29 cellular contexts compared by ENCODE assay signal in genomic region chr16:7736138-7736537, GRCh38.
"Had no signal": no experiment of that assay in that cellular context is flagged by ENCODE, and none has a peak within 500 bp of the region (broad histone marks: within the 10 kb centered on the region; RNA-seq: fewer than 3 reads in every experiment).

No MANE protein-coding gene starts in this region.

- DNase-seq: stimulated activated CD4-positive, alpha-beta T cell treated with anti-CD3 and anti-CD28 coated beads, Interleukin-2, amount 100 ng/mL, for 48 hours; stimulated activated CD4-positive, alpha-beta T cell treated with anti-CD3 and anti-CD28 coated beads, Interleukin-4, amount 100 ng/mL, for 1 hour; stimulated activated CD4-positive, alpha-beta T cell treated with anti-CD3 and anti-CD28 coated beads, Interleukin-4, amount 100 ng/mL, for 24 hours; stimulated activated CD4-positive, alpha-beta T cell treated with anti-CD3 and anti-CD28 coated beads, Interleukin-4, amount 100 ng/mL, for 4 hours; stimulated activated CD8-positive, alpha-beta memory T cell treated with anti-CD3 and anti-CD28 coated beads, Interleukin-4, amount 100 ng/mL, for 48 hours; stimulated activated naive B cell treated with anti-CD40 and anti-IgM and Interleukin-4, amounts not matched to agents 10 μg/mL and 1 μg/mL and 100 μg/mL, for 72 hours; stimulated activated naive CD4-positive, alpha-beta T cell; stimulated activated naive CD4-positive, alpha-beta T cell treated with Interleukin-2 at 50 U/mL for 16 hours; stimulated activated naive CD8-positive, alpha-beta T cell treated with anti-CD3 and anti-CD28 coated beads, Interleukin-15, amount 100 ng/mL, for 72 hours; stimulated activated naive CD8-positive, alpha-beta T cell treated with anti-CD3 and anti-CD28 coated beads, Interleukin-15, Interleukin-2, amounts not matched to agents 100 U/mL and 50 U/mL, for 24 hours; stomach; substantia nigra; testis; thyroid gland; tibial artery; transverse colon; trophoblast cell; upper lobe of left lung; upper lobe of right lung; uterus had no signal

- H3K27me3 ChIP-seq: stomach, suprapubic skin, testis, thyroid gland, tibial artery, tibial nerve, transverse colon, upper lobe of left lung, upper lobe of right lung, uterus, vagina had no signal

- FAIRE-seq: urothelium cell line had no signal

- H3K36me3 Mint-ChIP-seq: stimulated activated effector memory CD8-positive, alpha-beta T cell treated with anti-CD3 and anti-CD28 coated beads, Interleukin-12 subunit alpha, Interleukin-12 subunit beta, amount 100 ng/mL, for 72 hours; stimulated activated memory B cell treated with anti-CD40 and anti-IgM and Interleukin-4, amounts not matched to agents 10 μg/mL and 1 μg/mL and 100 μg/mL, for 72 hours; stimulated activated naive B cell treated with anti-CD40 and anti-IgM and Interleukin-4, amounts not matched to agents 10 μg/mL and 1 μg/mL and 100 μg/mL, for 72 hours; type B pancreatic cell had no signal

- H3K9me3 ChIP-seq: suprapubic skin, testis, thoracic aorta, thyroid gland, tibial nerve, transverse colon, upper lobe of left lung, upper lobe of right lung, uterus, vagina had no signal

- H3K27ac Mint-ChIP-seq: stimulated activated effector memory CD8-positive, alpha-beta T cell treated with anti-CD3 and anti-CD28 coated beads, Interleukin-12 subunit alpha, Interleukin-12 subunit beta, amount 100 ng/mL, for 72 hours; stimulated activated memory B cell treated with anti-CD40 and anti-IgM and Interleukin-4, amounts not matched to agents 10 μg/mL and 1 μg/mL and 100 μg/mL, for 72 hours; stimulated activated naive B cell treated with anti-CD40 and anti-IgM and Interleukin-4, amounts not matched to agents 10 μg/mL and 1 μg/mL and 100 μg/mL, for 72 hours; stimulated activated naive CD8-positive, alpha-beta T cell treated with anti-CD3 and anti-CD28 coated beads, Interleukin-15, amount 100 ng/mL, for 72 hours; stimulated activated naive CD8-positive, alpha-beta T cell treated with anti-CD3 and anti-CD28 coated beads, Interleukin-15, Interleukin-2, amounts not matched to agents 100 ng/mL and 50 ng/mL, for 24 hours; type B pancreatic cell had no signal

- H3K4me1 ChIP-seq: stomach, testis, thyroid gland, tibial artery, tibial nerve, transverse colon, upper lobe of left lung, upper lobe of right lung, uterus, vagina had no signal

- H3K27me3 Mint-ChIP-seq: stimulated activated memory B cell treated with anti-CD40 and anti-IgM and Interleukin-4, amounts not matched to agents 10 μg/mL and 1 μg/mL and 100 μg/mL, for 72 hours; stimulated activated naive B cell treated with anti-CD40 and anti-IgM and Interleukin-4, amounts not matched to agents 10 μg/mL and 1 μg/mL and 100 μg/mL, for 72 hours; stimulated activated naive CD8-positive, alpha-beta T cell treated with anti-CD3 and anti-CD28 coated beads, Interleukin-15, amount 100 ng/mL, for 72 hours; stimulated activated naive CD8-positive, alpha-beta T cell treated with anti-CD3 and anti-CD28 coated beads, Interleukin-15, Interleukin-2, amounts not matched to agents 100 ng/mL and 50 ng/mL, for 24 hours; type B pancreatic cell had no signal

- H3K36me3 ChIP-seq: stomach, suprapubic skin, thoracic aorta, thyroid gland, tibial artery, tibial nerve, transverse colon, upper lobe of left lung, upper lobe of right lung, uterus, vagina had no signal

- H3K27ac ChIP-seq: stomach, suprapubic skin, testis, thoracic aorta, thyroid gland, tibial artery, tibial nerve, transverse colon, upper lobe of left lung, upper lobe of right lung, uterus, vagina had no signal

- ATAC-seq: stimulated activated effector memory CD8-positive, alpha-beta T cell treated with anti-CD3 and anti-CD28 coated beads, Interleukin-12 subunit alpha, Interleukin-12 subunit beta, amount 100 ng/mL, for 72 hours; stimulated activated memory B cell treated with anti-CD40 and anti-IgM and Interleukin-4, amounts not matched to agents 10 μg/mL and 1 μg/mL and 100 μg/mL, for 72 hours; stimulated activated naive B cell treated with anti-CD40 and anti-IgM and Interleukin-4, amounts not matched to agents 10 μg/mL and 1 μg/mL and 100 μg/mL, for 72 hours; stimulated activated naive CD8-positive, alpha-beta T cell treated with anti-CD3 and anti-CD28 coated beads, Interleukin-15, amount 100 ng/mL, for 72 hours; stimulated activated naive CD8-positive, alpha-beta T cell treated with anti-CD3 and anti-CD28 coated beads, Interleukin-15, Interleukin-2, amounts not matched to agents 100 U/mL and 50 U/mL, for 24 hours; upper lobe of right lung had no signal

- H3K4me3 Mint-ChIP-seq: stimulated activated effector memory CD8-positive, alpha-beta T cell treated with anti-CD3 and anti-CD28 coated beads, Interleukin-12 subunit alpha, Interleukin-12 subunit beta, amount 100 ng/mL, for 72 hours; stimulated activated memory B cell treated with anti-CD40 and anti-IgM and Interleukin-4, amounts not matched to agents 10 μg/mL and 1 μg/mL and 100 μg/mL, for 72 hours; stimulated activated naive B cell treated with anti-CD40 and anti-IgM and Interleukin-4, amounts not matched to agents 10 μg/mL and 1 μg/mL and 100 μg/mL, for 72 hours; stimulated activated naive CD8-positive, alpha-beta T cell treated with anti-CD3 and anti-CD28 coated beads, Interleukin-15, amount 100 ng/mL, for 72 hours; stimulated activated naive CD8-positive, alpha-beta T cell treated with anti-CD3 and anti-CD28 coated beads, Interleukin-15, Interleukin-2, amounts not matched to agents 100 ng/mL and 50 ng/mL, for 24 hours; type B pancreatic cell had no signal

- H3K4me3 ChIP-seq: stomach, suprapubic skin, testis, thoracic aorta, thyroid gland, tibial artery, tibial nerve, transverse colon, upper lobe of left lung, upper lobe of right lung, uterus, vagina had no signal

- H3K4me1 Mint-ChIP-seq: stimulated activated effector memory CD8-positive, alpha-beta T cell treated with anti-CD3 and anti-CD28 coated beads, Interleukin-12 subunit alpha, Interleukin-12 subunit beta, amount 100 ng/mL, for 72 hours; stimulated activated memory B cell treated with anti-CD40 and anti-IgM and Interleukin-4, amounts not matched to agents 10 μg/mL and 1 μg/mL and 100 μg/mL, for 72 hours; stimulated activated naive B cell treated with anti-CD40 and anti-IgM and Interleukin-4, amounts not matched to agents 10 μg/mL and 1 μg/mL and 100 μg/mL, for 72 hours; stimulated activated naive CD8-positive, alpha-beta T cell treated with anti-CD3 and anti-CD28 coated beads, Interleukin-15, amount 100 ng/mL, for 72 hours had no signal
